Comparison of ENCODE assay signal across 31 cellular contexts in the genomic region with DNA sequence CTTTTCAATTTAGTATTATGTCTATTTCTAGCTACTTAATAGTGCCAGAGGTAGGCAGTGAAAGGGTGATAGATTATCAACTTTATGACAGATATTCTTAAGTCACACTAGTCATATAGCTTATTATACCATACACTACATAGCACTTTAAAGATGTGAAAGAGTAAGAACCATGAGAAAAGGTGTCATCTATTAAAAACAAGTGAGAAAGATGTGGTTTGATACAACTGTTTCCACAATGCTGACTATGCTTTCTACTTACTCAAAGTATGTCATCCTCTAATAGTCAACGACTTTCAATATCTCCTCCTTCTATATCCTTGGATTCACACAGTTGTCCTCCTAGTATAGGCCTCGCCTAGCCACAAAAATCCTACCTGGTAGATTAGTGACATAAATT.
"Had no signal": no experiment of that assay in that cellular context is flagged by ENCODE, and none has a peak within 500 bp of the region (broad histone marks: within the 10 kb centered on the region; RNA-seq: fewer than 3 reads in every experiment).

No MANE protein-coding gene starts in this region.

- H3K4me3 ChIP-seq: esophagus squamous epithelium, heart left ventricle had no signal

- H3K9me3 ChIP-seq: esophagus squamous epithelium had no signal

- H3K4me3 Mint-ChIP-seq: activated CD4-positive, alpha-beta memory T cell treated with anti-CD3 and anti-CD28 coated beads, Interleukin-2, amount 10 ng/mL, durations not matched to agents 7 days and 5 days; activated CD4-positive, alpha-beta T cell treated with anti-CD3 and anti-CD28 coated beads, Interleukin-2, amount 10 ng/mL, durations not matched to agents 7 days and 5 days; activated naive CD8-positive, alpha-beta T cell; activated T-cell treated with anti-CD3 and anti-CD28 coated beads, Interleukin-2, amount 50 U/mL, for 24 hours; activated T-cell treated with anti-CD3 and anti-CD28 coated beads, Interleukin-2, amount 50 U/mL, for 72 hours; WTC11 had no signal

- H3K27ac ChIP-seq: brain microvascular endothelial cell, epithelial cell of prostate, esophagus squamous epithelium, heart left ventricle, VCaP had no signal

- ATAC-seq: activated T-cell treated with anti-CD3 and anti-CD28 coated beads, Interleukin-2, amount 50 U/mL, for 72 hours; heart left ventricle; WTC11 had no signal

- H3K9me3 Mint-ChIP-seq: activated CD4-positive, alpha-beta memory T cell treated with anti-CD3 and anti-CD28 coated beads, Interleukin-2, amount 10 ng/mL, durations not matched to agents 7 days and 5 days; activated T-cell treated with anti-CD3 and anti-CD28 coated beads, Interleukin-2, amount 50 U/mL, for 24 hours; activated T-cell treated with anti-CD3 and anti-CD28 coated beads, Interleukin-2, amount 50 U/mL, for 72 hours had no signal

- H3K36me3 ChIP-seq: brain microvascular endothelial cell had no signal

- H3K4me1 ChIP-seq: esophagus squamous epithelium, heart left ventricle had no signal

- H3K27me3 ChIP-seq: brain microvascular endothelial cell, esophagus squamous epithelium, heart left ventricle had no signal

- DNase-seq: activated CD4-positive, alpha-beta memory T cell treated with anti-CD3 and anti-CD28 coated beads, Interleukin-2, amount 10 ng/mL, durations not matched to agents 7 days and 5 days; activated CD4-positive, alpha-beta T cell treated with anti-CD3 and anti-CD28 coated beads for 1 hour; activated CD4-positive, alpha-beta T cell treated with anti-CD3 and anti-CD28 coated beads for 4 hours; activated CD4-positive, alpha-beta T cell treated with anti-CD3 and anti-CD28 coated beads, Interleukin-2, amount 10 ng/mL, durations not matched to agents 7 days and 5 days; activated CD4-positive, alpha-beta T cell treated with anti-CD3 and anti-CD28 coated beads, Interleukin-2, amount 50 U/mL, for 4 hours; activated CD8-positive, alpha-beta memory T cell treated with anti-CD3 and anti-CD28 coated beads, Interleukin-2, amount 50 U/mL, for 48 hours; activated effector memory CD4-positive, alpha-beta T cell treated with Interleukin-2 at 50 U/mL for 16 hours; activated gamma-delta T cell treated with Interleukin-2 at 50 U/mL for 16 hours; activated naive CD4-positive, alpha-beta T cell treated with anti-CD3 and anti-CD28 coated beads, Interleukin-2, amount 50 U/mL, for 16 hours; activated naive CD4-positive, alpha-beta T cell treated with Interleukin-2 at 50 U/mL for 16 hours; activated T-cell treated with anti-CD3 and anti-CD28 coated beads for 4 hours; activated T-cell treated with anti-CD3 and anti-CD28 coated beads, Interleukin-2, amount 50 U/mL, for 24 hours; activated T-cell treated with anti-CD3 and anti-CD28 coated beads, Interleukin-2, amount 50 U/mL, for 72 hours; amniotic stem cell; anterior cingulate cortex; brain microvascular endothelial cell; cortex of kidney; dermis blood vessel endothelial cell; effector CD4-positive, alpha-beta T cell; esophagus squamous epithelium; heart left ventricle; T-helper 2 cell had no signal

- H3K27ac Mint-ChIP-seq: activated CD4-positive, alpha-beta memory T cell treated with anti-CD3 and anti-CD28 coated beads, Interleukin-2, amount 10 ng/mL, durations not matched to agents 7 days and 5 days; activated CD4-positive, alpha-beta T cell treated with anti-CD3 and anti-CD28 coated beads, Interleukin-2, amount 10 ng/mL, durations not matched to agents 7 days and 5 days; activated naive CD8-positive, alpha-beta T cell; activated T-cell treated with anti-CD3 and anti-CD28 coated beads, Interleukin-2, amount 50 U/mL, for 24 hours; WTC11 had no signal

- H3K4me1 Mint-ChIP-seq: activated CD4-positive, alpha-beta memory T cell treated with anti-CD3 and anti-CD28 coated beads, Interleukin-2, amount 10 ng/mL, durations not matched to agents 7 days and 5 days; activated CD4-positive, alpha-beta T cell treated with anti-CD3 and anti-CD28 coated beads, Interleukin-2, amount 10 ng/mL, durations not matched to agents 7 days and 5 days; WTC11 had no signal

- H3K27me3 Mint-ChIP-seq: activated CD4-positive, alpha-beta memory T cell treated with anti-CD3 and anti-CD28 coated beads, Interleukin-2, amount 10 ng/mL, durations not matched to agents 7 days and 5 days; activated CD4-positive, alpha-beta T cell treated with anti-CD3 and anti-CD28 coated beads, Interleukin-2, amount 10 ng/mL, durations not matched to agents 7 days and 5 days; activated naive CD8-positive, alpha-beta T cell; activated T-cell treated with anti-CD3 and anti-CD28 coated beads, Interleukin-2, amount 50 U/mL, for 24 hours had no signal

- FAIRE-seq: astrocyte, bronchial epithelial cell, colon, endometrium, endothelial cell of umbilical vein had no signal
